Comparison of ENCODE assay signal across 1 cellular context in the genomic region with DNA sequence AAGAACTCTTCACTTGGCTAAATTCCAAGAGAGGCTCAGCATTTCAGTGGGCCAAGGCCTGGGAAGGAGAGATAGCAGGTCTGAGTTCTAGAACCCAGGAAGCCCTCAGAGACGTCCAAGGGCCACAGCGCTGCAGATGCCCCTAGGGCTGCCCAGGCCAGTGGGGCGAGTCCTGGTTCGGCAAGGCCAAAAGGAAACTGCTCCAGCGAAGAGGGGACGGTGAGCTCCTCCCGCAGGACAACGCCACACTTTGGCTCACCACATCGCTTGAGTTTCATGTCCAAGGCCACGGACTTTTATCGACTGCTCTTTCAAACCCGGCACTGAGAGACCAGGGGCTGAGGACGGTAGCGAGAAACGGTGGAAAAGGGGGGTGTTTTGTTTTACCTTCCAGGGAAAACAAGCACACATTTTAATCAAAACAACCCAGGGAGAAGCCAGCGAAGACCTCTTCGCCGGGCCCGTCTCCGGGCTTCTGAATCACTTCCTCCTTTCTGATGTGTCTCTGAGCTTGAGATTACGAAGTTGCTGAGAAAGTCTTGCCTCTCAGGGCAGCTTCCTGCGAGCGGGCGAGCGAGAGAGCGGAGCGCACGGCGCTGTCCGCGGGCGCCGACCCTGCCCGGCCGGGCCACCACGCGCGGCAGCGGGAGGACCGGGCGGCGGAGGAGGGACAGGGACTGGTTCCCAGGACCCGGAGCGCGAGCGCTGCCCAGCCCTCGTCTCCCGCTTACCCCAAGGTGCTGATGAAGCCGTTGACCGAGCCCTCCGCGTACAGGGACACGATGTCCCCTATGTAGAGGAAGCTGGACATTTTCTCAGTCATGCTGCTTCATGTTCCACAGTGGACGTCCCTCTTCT.
A peak's percentile ranks its signal among the peaks of the same experiment; 100 is the strongest.
TF ChIP-seq lines count a peak whose summit lies in the region.

No MANE protein-coding gene starts in this region.

TF ChIP-seq in HEK293, 187 proteins besides CTCF, POLR2A, EP300 and RAD21 (continued from another document and continues in another):
- TF ChIP-seq, protein P1, sequence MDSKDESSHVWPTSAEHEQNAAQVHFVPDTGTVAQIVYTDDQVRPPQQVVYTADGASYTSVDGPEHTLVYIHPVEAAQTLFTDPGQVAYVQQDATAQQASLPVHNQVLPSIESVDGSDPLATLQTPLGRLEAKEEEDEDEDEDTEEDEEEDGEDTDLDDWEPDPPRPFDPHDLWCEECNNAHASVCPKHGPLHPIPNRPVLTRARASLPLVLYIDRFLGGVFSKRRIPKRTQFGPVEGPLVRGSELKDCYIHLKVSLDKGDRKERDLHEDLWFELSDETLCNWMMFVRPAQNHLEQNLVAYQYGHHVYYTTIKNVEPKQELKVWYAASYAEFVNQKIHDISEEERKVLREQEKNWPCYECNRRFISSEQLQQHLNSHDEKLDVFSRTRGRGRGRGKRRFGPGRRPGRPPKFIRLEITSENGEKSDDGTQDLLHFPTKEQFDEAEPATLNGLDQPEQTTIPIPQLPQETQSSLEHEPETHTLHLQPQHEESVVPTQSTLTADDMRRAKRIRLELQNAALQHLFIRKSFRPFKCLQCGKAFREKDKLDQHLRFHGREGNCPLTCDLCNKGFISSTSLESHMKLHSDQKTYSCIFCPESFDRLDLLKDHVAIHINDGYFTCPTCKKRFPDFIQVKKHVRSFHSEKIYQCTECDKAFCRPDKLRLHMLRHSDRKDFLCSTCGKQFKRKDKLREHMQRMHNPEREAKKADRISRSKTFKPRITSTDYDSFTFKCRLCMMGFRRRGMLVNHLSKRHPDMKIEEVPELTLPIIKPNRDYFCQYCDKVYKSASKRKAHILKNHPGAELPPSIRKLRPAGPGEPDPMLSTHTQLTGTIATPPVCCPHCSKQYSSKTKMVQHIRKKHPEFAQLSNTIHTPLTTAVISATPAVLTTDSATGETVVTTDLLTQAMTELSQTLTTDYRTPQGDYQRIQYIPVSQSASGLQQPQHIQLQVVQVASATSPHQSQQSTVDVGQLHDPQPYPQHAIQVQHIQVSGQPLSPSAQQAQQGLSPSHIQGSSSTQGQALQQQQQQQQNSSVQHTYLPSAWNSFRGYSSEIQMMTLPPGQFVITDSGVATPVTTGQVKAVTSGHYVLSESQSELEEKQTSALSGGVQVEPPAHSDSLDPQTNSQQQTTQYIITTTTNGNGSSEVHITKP (tag by site-specific recombination; IDR thresholded peaks at IDR 0.05) = peak; percentile 41
- TF ChIP-seq SP3 (tag by site-specific recombination; IDR thresholded peaks at IDR 0.05) (no peak), SP7 (tag by site-specific recombination; IDR thresholded peaks at IDR 0.05) (peak; percentile 39; the same call in 1 of the 2 replicates), YY1 (tag by site-specific recombination; IDR thresholded peaks at IDR 0.05) (no peak), ZNF391 (tag by site-specific recombination; IDR thresholded peaks at IDR 0.05; ENCODE audit: borderline replicate concordance, low read depth) (0 out of 2 replicates have a peak, but pooled peaks have one; percentile 16), ZNF610 (tag by site-specific recombination; IDR thresholded peaks at IDR 0.05; ENCODE audit: borderline replicate concordance) (no peak), ZBTB1 (tag by site-specific recombination; IDR thresholded peaks at IDR 0.05) (no peak), ZNF701 (tag by site-specific recombination; IDR thresholded peaks at IDR 0.05) (no peak), ZNF660 (tag by site-specific recombination; IDR thresholded peaks at IDR 0.05) (0 out of 2 replicates have a peak, but pooled peaks have one; percentile 27), ZNF621 (tag by site-specific recombination; IDR thresholded peaks at IDR 0.05) (no peak), ZNF514 (tag by site-specific recombination; IDR thresholded peaks at IDR 0.05) (no peak), KLF16 (tag by site-specific recombination; IDR thresholded peaks at IDR 0.05) (no peak), ZNF501 (tag by site-specific recombination; IDR thresholded peaks at IDR 0.05) (no peak), ZSCAN30 (tag by site-specific recombination; IDR thresholded peaks at IDR 0.05) (no peak; the same call in 1 of the 2 replicates), ZNF571 (tag by site-specific recombination; IDR thresholded peaks at IDR 0.05) (no peak), ZXDB (tag by site-specific recombination; IDR thresholded peaks at IDR 0.05) (peak; percentile 11; the same call in 1 of the 2 replicates), ZNF416 (tag by site-specific recombination; IDR thresholded peaks at IDR 0.05) (no peak), ZNF311 (tag by site-specific recombination; IDR thresholded peaks at IDR 0.05; ENCODE audit: borderline replicate concordance) (no peak), ZNF133 (tag by site-specific recombination; IDR thresholded peaks at IDR 0.05) (no peak), ZNF394 (tag by site-specific recombination; IDR thresholded peaks at IDR 0.05; ENCODE audit: borderline replicate concordance) (peak; percentile 31; the same call in 1 of the 2 replicates), ZNF341 (tag by site-specific recombination; IDR thresholded peaks at IDR 0.05; ENCODE audit: low read depth) (no peak), ZBTB17 (tag by site-specific recombination; IDR thresholded peaks at IDR 0.05) (peak; percentile 85), ZEB2 (tag by site-specific recombination; IDR thresholded peaks at IDR 0.05) (no peak)
- TF ChIP-seq, protein P2, sequence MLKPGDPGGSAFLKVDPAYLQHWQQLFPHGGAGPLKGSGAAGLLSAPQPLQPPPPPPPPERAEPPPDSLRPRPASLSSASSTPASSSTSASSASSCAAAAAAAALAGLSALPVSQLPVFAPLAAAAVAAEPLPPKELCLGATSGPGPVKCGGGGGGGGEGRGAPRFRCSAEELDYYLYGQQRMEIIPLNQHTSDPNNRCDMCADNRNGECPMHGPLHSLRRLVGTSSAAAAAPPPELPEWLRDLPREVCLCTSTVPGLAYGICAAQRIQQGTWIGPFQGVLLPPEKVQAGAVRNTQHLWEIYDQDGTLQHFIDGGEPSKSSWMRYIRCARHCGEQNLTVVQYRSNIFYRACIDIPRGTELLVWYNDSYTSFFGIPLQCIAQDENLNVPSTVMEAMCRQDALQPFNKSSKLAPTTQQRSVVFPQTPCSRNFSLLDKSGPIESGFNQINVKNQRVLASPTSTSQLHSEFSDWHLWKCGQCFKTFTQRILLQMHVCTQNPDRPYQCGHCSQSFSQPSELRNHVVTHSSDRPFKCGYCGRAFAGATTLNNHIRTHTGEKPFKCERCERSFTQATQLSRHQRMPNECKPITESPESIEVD (tag by site-specific recombination; IDR thresholded peaks at IDR 0.05) = no peak
- TF ChIP-seq, protein P3, sequence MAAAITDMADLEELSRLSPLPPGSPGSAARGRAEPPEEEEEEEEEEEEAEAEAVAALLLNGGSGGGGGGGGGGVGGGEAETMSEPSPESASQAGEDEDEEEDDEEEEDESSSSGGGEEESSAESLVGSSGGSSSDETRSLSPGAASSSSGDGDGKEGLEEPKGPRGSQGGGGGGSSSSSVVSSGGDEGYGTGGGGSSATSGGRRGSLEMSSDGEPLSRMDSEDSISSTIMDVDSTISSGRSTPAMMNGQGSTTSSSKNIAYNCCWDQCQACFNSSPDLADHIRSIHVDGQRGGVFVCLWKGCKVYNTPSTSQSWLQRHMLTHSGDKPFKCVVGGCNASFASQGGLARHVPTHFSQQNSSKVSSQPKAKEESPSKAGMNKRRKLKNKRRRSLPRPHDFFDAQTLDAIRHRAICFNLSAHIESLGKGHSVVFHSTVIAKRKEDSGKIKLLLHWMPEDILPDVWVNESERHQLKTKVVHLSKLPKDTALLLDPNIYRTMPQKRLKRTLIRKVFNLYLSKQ (tag by site-specific recombination; IDR thresholded peaks at IDR 0.05; ENCODE audit: borderline replicate concordance) = no peak
- TF ChIP-seq, protein P4, sequence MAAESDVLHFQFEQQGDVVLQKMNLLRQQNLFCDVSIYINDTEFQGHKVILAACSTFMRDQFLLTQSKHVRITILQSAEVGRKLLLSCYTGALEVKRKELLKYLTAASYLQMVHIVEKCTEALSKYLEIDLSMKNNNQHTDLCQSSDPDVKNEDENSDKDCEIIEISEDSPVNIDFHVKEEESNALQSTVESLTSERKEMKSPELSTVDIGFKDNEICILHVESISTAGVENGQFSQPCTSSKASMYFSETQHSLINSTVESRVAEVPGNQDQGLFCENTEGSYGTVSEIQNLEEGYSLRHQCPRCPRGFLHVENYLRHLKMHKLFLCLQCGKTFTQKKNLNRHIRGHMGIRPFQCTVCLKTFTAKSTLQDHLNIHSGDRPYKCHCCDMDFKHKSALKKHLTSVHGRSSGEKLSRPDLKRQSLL (tag by site-specific recombination; IDR thresholded peaks at IDR 0.05) = no peak
- TF ChIP-seq, protein P5, sequence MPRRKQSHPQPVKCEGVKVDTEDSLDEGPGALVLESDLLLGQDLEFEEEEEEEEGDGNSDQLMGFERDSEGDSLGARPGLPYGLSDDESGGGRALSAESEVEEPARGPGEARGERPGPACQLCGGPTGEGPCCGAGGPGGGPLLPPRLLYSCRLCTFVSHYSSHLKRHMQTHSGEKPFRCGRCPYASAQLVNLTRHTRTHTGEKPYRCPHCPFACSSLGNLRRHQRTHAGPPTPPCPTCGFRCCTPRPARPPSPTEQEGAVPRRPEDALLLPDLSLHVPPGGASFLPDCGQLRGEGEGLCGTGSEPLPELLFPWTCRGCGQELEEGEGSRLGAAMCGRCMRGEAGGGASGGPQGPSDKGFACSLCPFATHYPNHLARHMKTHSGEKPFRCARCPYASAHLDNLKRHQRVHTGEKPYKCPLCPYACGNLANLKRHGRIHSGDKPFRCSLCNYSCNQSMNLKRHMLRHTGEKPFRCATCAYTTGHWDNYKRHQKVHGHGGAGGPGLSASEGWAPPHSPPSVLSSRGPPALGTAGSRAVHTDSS (tag by site-specific recombination; IDR thresholded peaks at IDR 0.05) = no peak
- TF ChIP-seq, protein P6, sequence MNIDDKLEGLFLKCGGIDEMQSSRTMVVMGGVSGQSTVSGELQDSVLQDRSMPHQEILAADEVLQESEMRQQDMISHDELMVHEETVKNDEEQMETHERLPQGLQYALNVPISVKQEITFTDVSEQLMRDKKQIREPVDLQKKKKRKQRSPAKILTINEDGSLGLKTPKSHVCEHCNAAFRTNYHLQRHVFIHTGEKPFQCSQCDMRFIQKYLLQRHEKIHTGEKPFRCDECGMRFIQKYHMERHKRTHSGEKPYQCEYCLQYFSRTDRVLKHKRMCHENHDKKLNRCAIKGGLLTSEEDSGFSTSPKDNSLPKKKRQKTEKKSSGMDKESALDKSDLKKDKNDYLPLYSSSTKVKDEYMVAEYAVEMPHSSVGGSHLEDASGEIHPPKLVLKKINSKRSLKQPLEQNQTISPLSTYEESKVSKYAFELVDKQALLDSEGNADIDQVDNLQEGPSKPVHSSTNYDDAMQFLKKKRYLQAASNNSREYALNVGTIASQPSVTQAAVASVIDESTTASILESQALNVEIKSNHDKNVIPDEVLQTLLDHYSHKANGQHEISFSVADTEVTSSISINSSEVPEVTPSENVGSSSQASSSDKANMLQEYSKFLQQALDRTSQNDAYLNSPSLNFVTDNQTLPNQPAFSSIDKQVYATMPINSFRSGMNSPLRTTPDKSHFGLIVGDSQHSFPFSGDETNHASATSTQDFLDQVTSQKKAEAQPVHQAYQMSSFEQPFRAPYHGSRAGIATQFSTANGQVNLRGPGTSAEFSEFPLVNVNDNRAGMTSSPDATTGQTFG (tag by site-specific recombination; IDR thresholded peaks at IDR 0.05; ENCODE audit: borderline replicate concordance) = no peak
- TF ChIP-seq, protein P7, sequence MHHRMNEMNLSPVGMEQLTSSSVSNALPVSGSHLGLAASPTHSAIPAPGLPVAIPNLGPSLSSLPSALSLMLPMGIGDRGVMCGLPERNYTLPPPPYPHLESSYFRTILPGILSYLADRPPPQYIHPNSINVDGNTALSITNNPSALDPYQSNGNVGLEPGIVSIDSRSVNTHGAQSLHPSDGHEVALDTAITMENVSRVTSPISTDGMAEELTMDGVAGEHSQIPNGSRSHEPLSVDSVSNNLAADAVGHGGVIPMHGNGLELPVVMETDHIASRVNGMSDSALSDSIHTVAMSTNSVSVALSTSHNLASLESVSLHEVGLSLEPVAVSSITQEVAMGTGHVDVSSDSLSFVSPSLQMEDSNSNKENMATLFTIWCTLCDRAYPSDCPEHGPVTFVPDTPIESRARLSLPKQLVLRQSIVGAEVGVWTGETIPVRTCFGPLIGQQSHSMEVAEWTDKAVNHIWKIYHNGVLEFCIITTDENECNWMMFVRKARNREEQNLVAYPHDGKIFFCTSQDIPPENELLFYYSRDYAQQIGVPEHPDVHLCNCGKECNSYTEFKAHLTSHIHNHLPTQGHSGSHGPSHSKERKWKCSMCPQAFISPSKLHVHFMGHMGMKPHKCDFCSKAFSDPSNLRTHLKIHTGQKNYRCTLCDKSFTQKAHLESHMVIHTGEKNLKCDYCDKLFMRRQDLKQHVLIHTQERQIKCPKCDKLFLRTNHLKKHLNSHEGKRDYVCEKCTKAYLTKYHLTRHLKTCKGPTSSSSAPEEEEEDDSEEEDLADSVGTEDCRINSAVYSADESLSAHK (tag by site-specific recombination; IDR thresholded peaks at IDR 0.05) = no peak
- TF ChIP-seq, protein P8, sequence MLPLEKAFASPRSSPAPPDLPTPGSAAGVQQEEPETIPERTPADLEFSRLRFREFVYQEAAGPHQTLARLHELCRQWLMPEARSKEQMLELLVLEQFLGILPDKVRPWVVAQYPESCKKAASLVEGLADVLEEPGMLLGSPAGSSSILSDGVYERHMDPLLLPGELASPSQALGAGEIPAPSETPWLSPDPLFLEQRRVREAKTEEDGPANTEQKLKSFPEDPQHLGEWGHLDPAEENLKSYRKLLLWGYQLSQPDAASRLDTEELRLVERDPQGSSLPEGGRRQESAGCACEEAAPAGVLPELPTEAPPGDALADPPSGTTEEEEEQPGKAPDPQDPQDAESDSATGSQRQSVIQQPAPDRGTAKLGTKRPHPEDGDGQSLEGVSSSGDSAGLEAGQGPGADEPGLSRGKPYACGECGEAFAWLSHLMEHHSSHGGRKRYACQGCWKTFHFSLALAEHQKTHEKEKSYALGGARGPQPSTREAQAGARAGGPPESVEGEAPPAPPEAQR (tag by site-specific recombination; IDR thresholded peaks at IDR 0.05) = no peak
- TF ChIP-seq, protein P9, sequence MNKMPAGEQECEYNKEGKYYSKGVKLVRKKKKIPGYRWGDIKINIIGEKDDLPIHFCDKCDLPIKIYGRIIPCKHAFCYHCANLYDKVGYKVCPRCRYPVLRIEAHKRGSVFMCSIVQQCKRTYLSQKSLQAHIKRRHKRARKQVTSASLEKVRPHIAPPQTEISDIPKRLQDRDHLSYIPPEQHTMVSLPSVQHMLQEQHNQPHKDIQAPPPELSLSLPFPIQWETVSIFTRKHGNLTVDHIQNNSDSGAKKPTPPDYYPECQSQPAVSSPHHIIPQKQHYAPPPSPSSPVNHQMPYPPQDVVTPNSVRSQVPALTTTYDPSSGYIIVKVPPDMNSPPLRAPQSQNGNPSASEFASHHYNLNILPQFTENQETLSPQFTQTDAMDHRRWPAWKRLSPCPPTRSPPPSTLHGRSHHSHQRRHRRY (tag by site-specific recombination; IDR thresholded peaks at IDR 0.05) = no peak
- TF ChIP-seq, protein P10, sequence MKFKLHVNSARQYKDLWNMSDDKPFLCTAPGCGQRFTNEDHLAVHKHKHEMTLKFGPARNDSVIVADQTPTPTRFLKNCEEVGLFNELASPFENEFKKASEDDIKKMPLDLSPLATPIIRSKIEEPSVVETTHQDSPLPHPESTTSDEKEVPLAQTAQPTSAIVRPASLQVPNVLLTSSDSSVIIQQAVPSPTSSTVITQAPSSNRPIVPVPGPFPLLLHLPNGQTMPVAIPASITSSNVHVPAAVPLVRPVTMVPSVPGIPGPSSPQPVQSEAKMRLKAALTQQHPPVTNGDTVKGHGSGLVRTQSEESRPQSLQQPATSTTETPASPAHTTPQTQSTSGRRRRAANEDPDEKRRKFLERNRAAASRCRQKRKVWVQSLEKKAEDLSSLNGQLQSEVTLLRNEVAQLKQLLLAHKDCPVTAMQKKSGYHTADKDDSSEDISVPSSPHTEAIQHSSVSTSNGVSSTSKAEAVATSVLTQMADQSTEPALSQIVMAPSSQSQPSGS (tag by site-specific recombination; IDR thresholded peaks at IDR 0.05; ENCODE audit: low read depth) = no peak
